Comparison of ENCODE assay signal across 9 cellular contexts in genomic region chr12:124766745-124767074, GRCh38.
DNase-seq lines count a peak whose midpoint lies in the region; ATAC-seq and TF ChIP-seq lines count a peak whose summit lies in the region.
"Had no signal": no experiment of that assay in that cellular context is flagged by ENCODE, and none has a peak within 500 bp of the region (broad histone marks: within the 10 kb centered on the region; RNA-seq: fewer than 3 reads in every experiment).

No MANE protein-coding gene starts in this region.

- H3K9me2 ChIP-seq in MM.1S (replicated peaks; ENCODE audit: insufficient read depth, low read length), result no peaks in the 10 kb centered on the region

- H2AFZ ChIP-seq in MM.1S (ENCODE audit: low read length), result no peak overlapping the region

- H3K9me3 Mint-ChIP-seq in Calu3 (ENCODE audit: low read depth, unreplicated experiment), result peaks cover 5% of the 10 kb centered on the region

- no peak overlapping the region for H3K4me3 ChIP-seq in coronary artery
- H3K4me3 ChIP-seq in skeletal muscle tissue (ENCODE audit: low read length in 3 of 3), result no peak overlapping the region
- H3K4me3 ChIP-seq in MM.1S (ENCODE audit: low read length), result no peak overlapping the region

- peak overlapping the region; percentile 32 for H3K27ac Mint-ChIP-seq in Calu3 (ENCODE audit: unreplicated experiment)
- H3K27ac Mint-ChIP-seq: activated T-helper 2 cell treated with anti-CD3 and anti-CD28 coated beads, Interferon-gamma antibody, Interleukin-2, Interleukin-4, amounts not matched to agents 10 μg/mL and 5 μg/mL and 100 μg/mL, durations not matched to agents 14 hours and 24 hours and 36 hours had no signal

- BruUV-seq in Calu3 (replicated peaks; lab: Mats Ljungman, UMichigan), result no TSS peak

- H3K36me3 ChIP-seq in skeletal muscle tissue (ENCODE audit: control insufficient read depth in 3 of 3, insufficient read depth in 3 of 3, low read length in 3 of 3) (no peaks in the 10 kb centered on the region), MM.1S (replicated peaks; ENCODE audit: insufficient read depth, low read length) (no peaks in the 10 kb centered on the region)

- peak overlapping the region; percentile 71 to 72 for H3K27ac ChIP-seq in coronary artery
- peak overlapping the region; percentile 81 for H3K27ac ChIP-seq in skeletal muscle tissue (ENCODE audit: low read depth, low read length)
- no peak overlapping the region for H3K27ac ChIP-seq in MM.1S (ENCODE audit: low read length)

- H4K20me1 ChIP-seq in MM.1S (ENCODE audit: insufficient read depth, low read length), result no peaks in the 10 kb centered on the region

- H3K9ac ChIP-seq in skeletal muscle tissue (ENCODE audit: low read depth in 1 of 3, low read length in 3 of 3) (peak overlapping the region in 1 of 3 donors; percentile 76), MM.1S (ENCODE audit: low read length) (no peak overlapping the region)

- H3K4me1 ChIP-seq in skeletal muscle tissue (ENCODE audit: control insufficient read depth in 3 of 3, insufficient read depth in 3 of 3, low read length in 3 of 3), result peaks cover 41 to 65% (median 54%) of the 10 kb centered on the region in 3 donors
- no peaks in the 10 kb centered on the region for H3K4me1 ChIP-seq in MM.1S (ENCODE audit: low read length)

- H3K4me1 Mint-ChIP-seq in Calu3 (ENCODE audit: low read depth, unreplicated experiment), result peaks cover 52% of the 10 kb centered on the region

- TF ChIP-seq CTCF in Calu3 (IDR thresholded peaks at IDR 0.05; ENCODE audit: unreplicated experiment), result no peak
- no peak for TF ChIP-seq CTCF in coronary artery (IDR thresholded peaks at IDR 0.05)
- TF ChIP-seq CTCF in MM.1S (IDR thresholded peaks at IDR 0.05; ENCODE audit: low read length), result no peak

- peak; percentile 4 for ATAC-seq in HG03378 (IDR thresholded peaks at IDR 0.05; ENCODE audit: unreplicated experiment)

- no peaks in the 10 kb centered on the region for H3F3A ChIP-seq in MM.1S (ENCODE audit: insufficient read depth, low read length)

- H3K79me2 ChIP-seq in MM.1S (ENCODE audit: low read length), result no peaks in the 10 kb centered on the region

- H3K4me2 ChIP-seq in MM.1S (ENCODE audit: low read depth, low read length), result no peak overlapping the region

- CTCF ChIA-PET in Calu3 (lab: Charles Lee), result interaction anchor here (0.5 to 1.2 kb wide), 2 partner anchors 42 to 215 kb away, joined by 3 to 5 read pairs; no protein-coding TSS in a partner anchor

- no peaks in the 10 kb centered on the region for H3K27me3 ChIP-seq in skeletal muscle tissue (ENCODE audit: control insufficient read depth in 3 of 3, insufficient read depth in 3 of 3, low read length in 3 of 3)
- no peaks in the 10 kb centered on the region for H3K27me3 ChIP-seq in MM.1S (replicated peaks; ENCODE audit: insufficient read depth, low read length)

- H3K36me3 Mint-ChIP-seq in Calu3 (ENCODE audit: insufficient read depth, unreplicated experiment), result peaks cover 14% of the 10 kb centered on the region

- H3K4me3 Mint-ChIP-seq in Calu3 (ENCODE audit: low read depth, unreplicated experiment), result no peak overlapping the region

- intact Hi-C loops in Calu3 (cut with micrococcal nuclease; ENCODE audit: unreplicated experiment), result loop anchor here (2.0 to 10.0 kb wide), 4 partner anchors 26 to 422 kb away; no protein-coding TSS in a partner anchor

- H3K27me3 Mint-ChIP-seq in Calu3 (ENCODE audit: unreplicated experiment), result peaks cover 4% of the 10 kb centered on the region

- H3K9me3 ChIP-seq in skeletal muscle tissue (ENCODE audit: control insufficient read depth in 3 of 3, low read length in 3 of 3), result peaks cover 0 to 8% (median 3%) of the 10 kb centered on the region in 3 donors
- no peaks in the 10 kb centered on the region for H3K9me3 ChIP-seq in MM.1S (replicated peaks; ENCODE audit: insufficient read depth, low read length)

- DNase-seq in Calu3 (no peak), coronary artery (ENCODE audit: low spot score) (no peak), NAMALWA (ENCODE audit: low spot score) (no peak), MM.1S (no peak), DMS114 treated with DMSO at 0.1 percent for 48 hours (lab: John Stamatoyannopoulos, UW; ENCODE audit: unreplicated experiment) (no peak), ecto neural progenitor cell (ENCODE audit: low spot score) (no peak)
